1 cellular context compared by ENCODE assay signal in genomic region chr1:208209286-208209685, GRCh38.
TF ChIP-seq lines count a peak whose summit lies in the region.

No MANE protein-coding gene starts in this region.

TF ChIP-seq in HEK293, 187 proteins besides CTCF, POLR2A, EP300 and RAD21 (continued from another document):
- TF ChIP-seq ZBTB44 (tag by site-specific recombination; IDR thresholded peaks at IDR 0.05): no peak
TF ChIP-seq in HEK293: peak in this region for 2.
